Comparison of ENCODE assay signal across 24 cellular contexts in genomic region chr11:57407521-57407920, GRCh38. TPM values are rescaled to one million over a fixed set of nuclear protein-coding genes. Genes with fewer than 3 reads are reported as not detected.
DNase-seq lines count a peak whose midpoint lies in the region; ATAC-seq and TF ChIP-seq lines count a peak whose summit lies in the region.
"Had no signal": no experiment of that assay in that cellular context is flagged by ENCODE, and none has a peak within 500 bp of the region (broad histone marks: within the 10 kb centered on the region; RNA-seq: fewer than 3 reads in every experiment).

No MANE protein-coding gene starts in this region.

- no peak overlapping the region for H3K4me3 Mint-ChIP-seq in T-helper 1 cell treated with Interleukin-12 subunit alpha and Interleukin-12 subunit beta and Interleukin-4 antibody, amounts not matched to agents 30 μg/mL and 1 μg/mL, for 36 hours
- H3K4me3 Mint-ChIP-seq in activated naive CD8-positive, alpha-beta T cell, result peak overlapping the region; percentile 72
- H3K4me3 Mint-ChIP-seq: naive B cell; T-helper 2 cell treated with Interferon-gamma antibody and Interleukin-4, amounts not matched to agents 5 μg/mL and 100 μg/mL, for 36 hours had no signal

- ATAC-seq in lower lobe of right lung, result no peak
- ATAC-seq in GM21390 (IDR thresholded peaks at IDR 0.05; ENCODE audit: unreplicated experiment), result no peak
- no peak for ATAC-seq in omental fat pad (ENCODE audit: low FRiP score)

- no peaks in the 10 kb centered on the region for H3K9me3 Mint-ChIP-seq in T-helper 1 cell treated with Interleukin-12 subunit alpha and Interleukin-12 subunit beta and Interleukin-4 antibody, amounts not matched to agents 30 μg/mL and 1 μg/mL, for 36 hours
- H3K9me3 Mint-ChIP-seq in activated naive CD8-positive, alpha-beta T cell (ENCODE audit: low read depth), result no peaks in the 10 kb centered on the region
- H3K9me3 Mint-ChIP-seq: T-helper 2 cell treated with Interferon-gamma antibody and Interleukin-4, amounts not matched to agents 5 μg/mL and 100 μg/mL, for 36 hours had no signal

- no peaks in the 10 kb centered on the region for H3K79me2 ChIP-seq in ACC112 (ENCODE audit: control insufficient read depth, insufficient read depth, low read length, unreplicated experiment)

- no peak for DNase-seq in T-helper 1 cell
- no peak for DNase-seq in lower lobe of right lung
- no peak for DNase-seq in hypothalamus (lab: John Stamatoyannopoulos, UW)
- no peak for DNase-seq in omental fat pad (ENCODE audit: low spot score)
- DNase-seq: activated CD4-positive, CD25-positive, alpha-beta regulatory T cell; DMS 273 treated with DMSO at 0.1 percent for 48 hours; GDM1; naive B cell; NCI-H1092; NCI-H2081 treated with DMSO at 0.1 percent for 48 hours; NCI-H510A treated with DMSO at 0.1 percent for 48 hours; stimulated activated CD4-positive, alpha-beta T cell treated with anti-CD3 and anti-CD28 coated beads, Interleukin-2, amount 100 ng/mL, for 48 hours; testis had no signal

- no peaks in the 10 kb centered on the region for H3K27me3 ChIP-seq in ACC112 (ENCODE audit: insufficient read depth, low read length)
- no peaks in the 10 kb centered on the region for H3K27me3 ChIP-seq in lower lobe of right lung (ENCODE audit: low read depth)
- H3K27me3 ChIP-seq: SJSA1, testis had no signal

- H3K27ac ChIP-seq in ACC112 (ENCODE audit: low read depth, low read length) (0 out of 2 replicates have a peak overlapping the region, but pooled peaks have one; percentile 17), lower lobe of right lung (peak overlapping the region; percentile 2)
- H3K27ac ChIP-seq: 22Rv1, SJSA1, testis had no signal

- peaks cover 21% of the 10 kb centered on the region for H3K4me1 Mint-ChIP-seq in T-helper 1 cell treated with Interleukin-12 subunit alpha and Interleukin-12 subunit beta and Interleukin-4 antibody, amounts not matched to agents 30 μg/mL and 1 μg/mL, for 36 hours (ENCODE audit: low read depth)
- H3K4me1 Mint-ChIP-seq in activated naive CD8-positive, alpha-beta T cell (ENCODE audit: low read depth), result peaks cover 42% of the 10 kb centered on the region

- H2AFZ ChIP-seq in ACC112 (ENCODE audit: low read length, unreplicated experiment), result no peak overlapping the region

- H3K36me3 ChIP-seq in ACC112 (ENCODE audit: insufficient read depth, low read length) (peaks cover 44% of the 10 kb centered on the region), lower lobe of right lung (peaks cover 60% of the 10 kb centered on the region)

- no peaks in the 10 kb centered on the region for H3K9me3 ChIP-seq in lower lobe of right lung
- H3K9me3 ChIP-seq: SJSA1, testis had no signal

- no peaks in the 10 kb centered on the region for H3K27me3 Mint-ChIP-seq in T-helper 1 cell treated with Interleukin-12 subunit alpha and Interleukin-12 subunit beta and Interleukin-4 antibody, amounts not matched to agents 30 μg/mL and 1 μg/mL, for 36 hours (ENCODE audit: low read depth)
- H3K27me3 Mint-ChIP-seq in activated naive CD8-positive, alpha-beta T cell, result no peaks in the 10 kb centered on the region
- H3K27me3 Mint-ChIP-seq: naive B cell had no signal

- H3K4me3 ChIP-seq in ACC112 (ENCODE audit: low read depth, low read length), result no peak overlapping the region
- no peak overlapping the region for H3K4me3 ChIP-seq in lower lobe of right lung
- H3K4me3 ChIP-seq: lung, SJSA1, skin epidermis, testis had no signal

- intact Hi-C loops in lower lobe of right lung (cut with DNase I), result no loop called here

- H3K4me1 ChIP-seq in ACC112 (ENCODE audit: control insufficient read depth, insufficient read depth, low read length, unreplicated experiment) (peaks cover 33% of the 10 kb centered on the region), lower lobe of right lung (peaks cover 10% of the 10 kb centered on the region)
- H3K4me1 ChIP-seq: SJSA1, testis had no signal

- TF ChIP-seq CTCF in lower lobe of right lung (IDR thresholded peaks at IDR 0.05) (no peak), omental fat pad (IDR thresholded peaks at IDR 0.05) (no peak)

- H3K27ac Mint-ChIP-seq in T-helper 1 cell treated with Interleukin-12 subunit alpha and Interleukin-12 subunit beta and Interleukin-4 antibody, amounts not matched to agents 30 μg/mL and 1 μg/mL, for 36 hours, result peak overlapping the region; percentile 31
- H3K27ac Mint-ChIP-seq in activated naive CD8-positive, alpha-beta T cell, result peak overlapping the region; percentile 97
- H3K27ac Mint-ChIP-seq: T-helper 2 cell treated with Interferon-gamma antibody and Interleukin-4, amounts not matched to agents 5 μg/mL and 100 μg/mL, for 36 hours had no signal

- peaks cover 27% of the 10 kb centered on the region for H3K36me3 Mint-ChIP-seq in T-helper 1 cell treated with Interleukin-12 subunit alpha and Interleukin-12 subunit beta and Interleukin-4 antibody, amounts not matched to agents 30 μg/mL and 1 μg/mL, for 36 hours (ENCODE audit: low read depth)
- peaks cover 36% of the 10 kb centered on the region for H3K36me3 Mint-ChIP-seq in activated naive CD8-positive, alpha-beta T cell

RNA-seq across cellular contexts. Expression of gene PRG2, which starts 17.1 kb away (rescaled TPM):
- total RNA-seq in lower lobe of right lung, result not detected
- 1 to 10 TPM in 1 of 4 donors, not detected in 3; 1.0 TPM for total RNA-seq in omental fat pad
- total RNA-seq: glomerular endothelial cell, HT-29, SJSA1, testis had no signal

RNA-seq across cellular contexts. Expression of gene SLC43A3, which starts 19.4 kb away (rescaled TPM):
- 102 TPM for total RNA-seq in lower lobe of right lung
- 100 to 1,000 TPM in 3 of 4 donors, 10 to 100 TPM in 1; 73.3 to 152 (median 112) TPM for total RNA-seq in omental fat pad
- total RNA-seq: HT-29 had no signal

RNA-seq across cellular contexts. Expression of gene PRG3, which starts 26.6 kb away (rescaled TPM):
- total RNA-seq in lower lobe of right lung (not detected), omental fat pad (not detected)
- total RNA-seq: glomerular endothelial cell, HT-29, SJSA1, testis had no signal

RNA-seq across cellular contexts. Expression of gene RTN4RL2, which starts 52.8 kb away (rescaled TPM):
- total RNA-seq in lower lobe of right lung (4.8 TPM), omental fat pad (1 to 10 TPM in 1 of 4 donors, under 1 TPM in 2, not detected in 1; 0.25 to 1.4 (median 0.74) TPM)
- total RNA-seq: SJSA1 had no signal
